ENCODE assay signal across 9 cellular contexts in the genomic region with DNA sequence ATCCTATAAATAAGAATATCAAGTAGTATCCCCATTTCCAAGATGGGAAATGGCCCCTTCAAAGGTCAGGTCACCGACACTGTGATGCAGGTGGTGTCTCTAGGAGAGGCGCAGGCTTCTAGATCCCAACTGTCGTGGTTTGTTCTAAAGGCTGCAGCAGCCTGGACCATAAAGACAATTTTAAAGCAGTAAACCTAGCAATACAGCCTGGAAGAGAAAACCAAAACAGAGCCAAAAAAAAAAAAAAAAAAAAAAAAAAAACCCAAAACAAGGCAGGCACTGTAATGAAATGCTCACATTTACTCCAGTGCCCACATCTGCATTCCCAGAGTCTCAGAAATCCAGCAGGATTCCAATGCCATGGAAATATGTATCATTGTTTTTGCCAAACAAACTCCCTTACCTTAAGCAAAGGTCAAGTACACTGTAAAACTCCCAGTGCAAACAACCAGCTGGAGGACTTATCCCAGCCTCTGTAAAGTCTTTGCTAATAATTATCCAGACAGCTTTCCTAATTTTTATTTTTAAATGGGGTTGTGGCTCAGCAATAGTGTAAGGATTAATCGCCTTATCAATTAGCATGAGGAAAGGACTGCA.
DNase-seq lines count a peak whose midpoint lies in the region; ATAC-seq and TF ChIP-seq lines count a peak whose summit lies in the region.
"Had no signal": no experiment of that assay in that cellular context is flagged by ENCODE, and none has a peak within 500 bp of the region (broad histone marks: within the 10 kb centered on the region; RNA-seq: fewer than 3 reads in every experiment).

No MANE protein-coding gene starts in this region.

- intact Hi-C loops in mucosa of descending colon (cut with DNase I, micrococcal nuclease): no loop called here

- H3K4me3 ChIP-seq in mucosa of descending colon (no peak overlapping the region), urinary bladder (ENCODE audit: low read depth, low read length) (no peak overlapping the region), BE2C (ENCODE audit: low read depth, low read length) (no peak overlapping the region)

- peak; percentile 69 for ATAC-seq in mucosa of descending colon

- H3K36me3 ChIP-seq in mucosa of descending colon (ENCODE audit: low read depth): no peaks in the 10 kb centered on the region
- no peaks in the 10 kb centered on the region for H3K36me3 ChIP-seq in urinary bladder (ENCODE audit: insufficient read depth)
- H3K36me3 ChIP-seq in BE2C: no peaks in the 10 kb centered on the region

- peak overlapping the region; percentile 18 for H3K27ac ChIP-seq in urinary bladder (ENCODE audit: low read depth)

- no peaks in the 10 kb centered on the region for H3K36me3 Mint-ChIP-seq in activated naive CD4-positive, alpha-beta T cell treated with anti-CD3 and anti-CD28 coated beads, Interleukin-2, amount 50 U/mL, for 24 hours
- H3K36me3 Mint-ChIP-seq in brain: peaks cover 11% of the 10 kb centered on the region

- H3K27ac Mint-ChIP-seq in activated naive CD4-positive, alpha-beta T cell treated with anti-CD3 and anti-CD28 coated beads, Interleukin-2, amount 50 U/mL, for 24 hours: peak overlapping the region; percentile 82
- H3K27ac Mint-ChIP-seq in brain: peak overlapping the region; percentile 89 to 98 (median 96)
- H3K27ac Mint-ChIP-seq: T-helper 1 cell treated with Interleukin-12 subunit alpha and Interleukin-12 subunit beta and Interleukin-4 antibody, amounts not matched to agents 30 μg/mL and 1 μg/mL, for 36 hours had no signal

- no peaks in the 10 kb centered on the region for H3K27me3 Mint-ChIP-seq in activated naive CD4-positive, alpha-beta T cell treated with anti-CD3 and anti-CD28 coated beads, Interleukin-2, amount 50 U/mL, for 24 hours
- peaks cover 3% of the 10 kb centered on the region for H3K27me3 Mint-ChIP-seq in brain

- 58% methylated on average over 4 of the region's 4 CpGs for WGBS in urinary bladder

- H3K9me3 Mint-ChIP-seq in activated naive CD4-positive, alpha-beta T cell treated with anti-CD3 and anti-CD28 coated beads, Interleukin-2, amount 50 U/mL, for 24 hours: no peaks in the 10 kb centered on the region
- peaks cover 0 to 3% (median 0%) of the 10 kb centered on the region in 5 experiments for H3K9me3 Mint-ChIP-seq in brain
- H3K9me3 Mint-ChIP-seq: T-helper 1 cell treated with Interleukin-12 subunit alpha and Interleukin-12 subunit beta and Interleukin-4 antibody, amounts not matched to agents 30 μg/mL and 1 μg/mL, for 36 hours had no signal

- H3K4me1 ChIP-seq in mucosa of descending colon (ENCODE audit: low read depth) (peaks cover 38% of the 10 kb centered on the region), urinary bladder (ENCODE audit: insufficient read depth) (no peaks in the 10 kb centered on the region), BE2C (no peaks in the 10 kb centered on the region)

- no peaks in the 10 kb centered on the region for H3K27me3 ChIP-seq in BE2C

- peaks cover 51% of the 10 kb centered on the region for H3K4me1 Mint-ChIP-seq in activated naive CD4-positive, alpha-beta T cell treated with anti-CD3 and anti-CD28 coated beads, Interleukin-2, amount 50 U/mL, for 24 hours
- H3K4me1 Mint-ChIP-seq in brain: peaks cover 95% of the 10 kb centered on the region

- TF ChIP-seq CTCF in brain (conservative IDR thresholded peaks at IDR 0.05): no peak
- no peak for TF ChIP-seq CTCF in mucosa of descending colon (IDR thresholded peaks at IDR 0.05)
- no peak for TF ChIP-seq CTCF in BE2C (IDR thresholded peaks at IDR 0.05; ENCODE audit: low read depth, low read length)

- H3K4me3 Mint-ChIP-seq in activated naive CD4-positive, alpha-beta T cell treated with anti-CD3 and anti-CD28 coated beads, Interleukin-2, amount 50 U/mL, for 24 hours: peak overlapping the region; percentile 81
- peak overlapping the region; percentile 72 to 82 (median 82) for H3K4me3 Mint-ChIP-seq in brain

- H3K9me3 ChIP-seq in mucosa of descending colon (no peaks in the 10 kb centered on the region), BE2C (no peaks in the 10 kb centered on the region)

- DNase-seq in activated naive CD4-positive, alpha-beta T cell (lab: John Stamatoyannopoulos, UW): no peak
- DNase-seq in mucosa of descending colon: peak in 1 of 3 donors; percentile 36
- no peak for DNase-seq in NCI-H1694 treated with DMSO at 0.1 percent for 48 hours (lab: John Stamatoyannopoulos, UW)
- no peak for DNase-seq in BE2C
- DNase-seq in OCI-M1 (lab: John Stamatoyannopoulos, UW): no peak
